8 cellular contexts compared by ENCODE assay signal in genomic region chr18:48222118-48222517, GRCh38.
DNase-seq lines count a peak whose midpoint lies in the region; ATAC-seq and FAIRE-seq lines count a peak whose summit lies in the region.

No MANE protein-coding gene starts in this region.

- no peaks in the 10 kb centered on the region for H3K9me3 ChIP-seq in small intestine (ENCODE audit: control insufficient read depth, low read depth)

- DNase-seq in NCI-H510A treated with DMSO at 0.1 percent for 48 hours (lab: John Stamatoyannopoulos, UW) (peak; percentile 87), dermis blood vessel endothelial cell (peak; percentile 49), small intestine (peak; percentile 77), retina (no peak)

- peaks cover 0 to 5% of the 10 kb centered on the region in 2 donors for H3K27me3 ChIP-seq in small intestine (ENCODE audit: control insufficient read depth in 2 of 2, insufficient read depth in 2 of 2, low read length in 2 of 2)

- H3K36me3 ChIP-seq in small intestine (ENCODE audit: control insufficient read depth in 2 of 2, insufficient read depth in 2 of 2, low read length in 2 of 2): no peaks in the 10 kb centered on the region

- H3K4me3 ChIP-seq in small intestine (ENCODE audit: low read depth in 1 of 2, low read length in 2 of 2): no peak overlapping the region

- peak; percentile 71 for ATAC-seq in GM18498 (IDR thresholded peaks at IDR 0.05; ENCODE audit: unreplicated experiment)
- ATAC-seq in HG03432 (IDR thresholded peaks at IDR 0.05; ENCODE audit: unreplicated experiment): peak; percentile 70
- no peak for ATAC-seq in HG02571 (IDR thresholded peaks at IDR 0.05; ENCODE audit: unreplicated experiment)
- no peak for ATAC-seq in GM19455 (IDR thresholded peaks at IDR 0.05; ENCODE audit: unreplicated experiment)

- H3K27ac ChIP-seq in small intestine (ENCODE audit: low read depth in 1 of 2, low read length in 1 of 2): no peak overlapping the region

- FAIRE-seq in small intestine (lab: Jason Lieb, UNC): no peak

- H3K4me1 ChIP-seq in small intestine (ENCODE audit: control insufficient read depth in 2 of 2, insufficient read depth in 1 of 2, low read depth in 1 of 2, low read length in 1 of 2): no peaks in the 10 kb centered on the region

- WGBS in small intestine, 3 donors: 5 to 20% (median 14%) methylated on average over 4 of the region's 4 CpGs

Comparison
In these comparisons a context has a peak if more than half of its experiments do, and no peak if none do; other contexts are left out.
1. ATAC-seq: peak in GM18498 (single experiment) and HG03432 (single experiment); none in HG02571 (single experiment) and GM19455 (single experiment).